ENCODE assay signal across 22 cellular contexts in the genomic region with DNA sequence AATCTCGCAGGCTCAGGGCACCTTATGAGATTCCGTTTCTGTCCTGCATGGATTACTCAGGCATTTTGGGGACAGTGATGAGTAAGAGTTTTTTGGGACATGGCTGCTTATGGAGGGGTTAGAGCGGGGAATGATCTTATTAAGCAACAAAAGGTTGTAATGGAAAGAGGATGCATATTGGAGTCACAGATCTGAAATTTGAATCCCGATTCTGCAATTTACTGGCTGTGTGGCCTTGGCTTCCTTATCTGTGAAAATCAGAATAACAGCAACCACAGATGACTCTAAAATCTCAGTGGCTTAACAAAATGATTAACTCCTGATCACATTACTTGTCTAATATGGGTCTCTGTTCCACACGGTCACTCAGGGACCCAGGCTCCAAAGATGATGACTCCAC.
"Had no signal": no experiment of that assay in that cellular context is flagged by ENCODE, and none has a peak within 500 bp of the region (broad histone marks: within the 10 kb centered on the region; RNA-seq: fewer than 3 reads in every experiment).

No MANE protein-coding gene starts in this region.

- H3K36me3 ChIP-seq: neutrophil, tibial artery had no signal

- DNase-seq: activated CD4-positive, alpha-beta memory T cell treated with anti-CD3 and anti-CD28 coated beads, Interleukin-2, amount 10 ng/mL, durations not matched to agents 7 days and 5 days; activated CD4-positive, alpha-beta T cell treated with anti-CD3 and anti-CD28 coated beads for 48 hours; activated CD4-positive, CD25-positive, alpha-beta regulatory T cell; activated naive CD4-positive, alpha-beta T cell treated with Interleukin-2 at 50 U/mL for 16 hours; activated naive CD8-positive, alpha-beta T cell treated with anti-CD3 and anti-CD28 coated beads, Interleukin-2, amount 10 ng/mL, durations not matched to agents 7 days and 5 days; activated T-cell treated with anti-CD3 and anti-CD28 coated beads, Interleukin-2, amount 50 U/mL, for 1 hour; body of pancreas; mesenchymal stem cell; mucosa of descending colon; naive thymus-derived CD4-positive, alpha-beta T cell; stimulated activated CD4-positive, alpha-beta T cell treated with anti-CD3 and anti-CD28 coated beads, Interleukin-1b, Interleukin-23, amount 100 ng/mL, for 48 hours; stimulated activated CD8-positive, alpha-beta memory T cell treated with anti-CD3 and anti-CD28 coated beads, Interleukin-4, amount 100 ng/mL, for 48 hours; stimulated activated naive CD4-positive, alpha-beta T cell; substantia nigra; T1000; tibial artery had no signal

- FAIRE-seq: endometrium, urothelium cell line had no signal

- ATAC-seq: activated T-helper 17 cell treated with anti-CD3 and anti-CD28 coated beads, Interleukin-2, amount 50 U/mL, for 72 hours; body of pancreas; mucosa of descending colon; naive thymus-derived CD4-positive, alpha-beta T cell had no signal

- H3K4me3 ChIP-seq: body of pancreas, coronary artery, mucosa of descending colon, tibial artery had no signal

- H3K9me3 ChIP-seq: body of pancreas, mucosa of descending colon, neutrophil, tibial artery had no signal

- H3K27ac ChIP-seq: body of pancreas, coronary artery, neutrophil, parathyroid adenoma, tibial artery had no signal

- H3K4me1 ChIP-seq: parathyroid adenoma had no signal
